ENCODE assay signal across 18 cellular contexts in the genomic region with DNA sequence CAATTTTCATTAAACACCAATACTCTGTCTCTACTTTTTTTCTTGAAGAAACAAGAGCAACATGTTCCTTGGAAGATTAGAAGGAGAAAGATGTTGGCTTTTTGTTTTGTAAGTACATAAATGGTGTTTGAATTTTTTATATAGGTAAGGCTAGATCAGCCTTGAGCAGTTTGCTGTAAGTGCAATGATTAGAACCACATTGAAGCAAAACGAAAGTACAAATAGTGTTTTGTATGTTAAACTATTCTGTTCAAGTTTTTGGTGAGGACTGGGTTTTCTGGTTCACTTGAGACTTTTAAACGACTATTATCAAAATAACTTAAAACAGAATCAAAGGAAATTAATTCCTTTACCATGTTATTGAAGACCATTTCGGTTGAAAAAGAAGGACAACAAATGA.
"Had no signal": no experiment of that assay in that cellular context is flagged by ENCODE, and none has a peak within 500 bp of the region (broad histone marks: within the 10 kb centered on the region; RNA-seq: fewer than 3 reads in every experiment).

No MANE protein-coding gene starts in this region.

- H3K4me3 ChIP-seq: gastrocnemius medialis, left ventricle myocardium inferior, lower lobe of right lung, right atrium auricular region, vagina had no signal

- H3K9me3 ChIP-seq: gastrocnemius medialis, left ventricle myocardium inferior, lower lobe of right lung, right atrium auricular region, vagina had no signal

- H3K9me3 Mint-ChIP-seq: dendritic cell treated with granulocyte-macrophage colony-stimulating factor and Interleukin-4, amounts not matched to agents 40 ng/mL and 50 ng/mL, for 4 days; memory B cell; natural killer cell treated with Interleukin-12 subunit alpha and Interleukin-12 subunit beta and Interleukin-15 and Interleukin-18, amount 100 ng/mL, for 72 hours had no signal

- FAIRE-seq: colon, keratinocyte, small intestine had no signal

- ATAC-seq: gastrocnemius medialis; lower lobe of right lung; natural killer cell treated with Interleukin-12 subunit alpha and Interleukin-12 subunit beta and Interleukin-15 and Interleukin-18, amount 100 ng/mL, for 72 hours had no signal

- H3K4me3 Mint-ChIP-seq: dendritic cell treated with granulocyte-macrophage colony-stimulating factor and Interleukin-4, amounts not matched to agents 40 ng/mL and 50 ng/mL, for 4 days; immature natural killer cell; memory B cell; natural killer cell treated with Interleukin-12 subunit alpha and Interleukin-12 subunit beta and Interleukin-15 and Interleukin-18, amount 100 ng/mL, for 72 hours; type B pancreatic cell had no signal

- H3K27me3 Mint-ChIP-seq: memory B cell had no signal

- H3K27ac ChIP-seq: gastrocnemius medialis, left ventricle myocardium inferior, lower lobe of right lung, right atrium auricular region, vagina had no signal

- H3K27ac Mint-ChIP-seq: dendritic cell treated with granulocyte-macrophage colony-stimulating factor and Interleukin-4, amounts not matched to agents 40 ng/mL and 50 ng/mL, for 4 days; immature natural killer cell; memory B cell; natural killer cell treated with Interleukin-12 subunit alpha and Interleukin-12 subunit beta and Interleukin-15 and Interleukin-18, amount 100 ng/mL, for 72 hours; type B pancreatic cell had no signal

- H3K36me3 Mint-ChIP-seq: immature natural killer cell; memory B cell; natural killer cell treated with Interleukin-12 subunit alpha and Interleukin-12 subunit beta and Interleukin-15 and Interleukin-18, amount 100 ng/mL, for 72 hours had no signal

- H3K27me3 ChIP-seq: gastrocnemius medialis, right atrium auricular region, vagina had no signal

- DNase-seq: cerebellar nuclear complex; gastrocnemius medialis; immature natural killer cell; left ventricle myocardium inferior; lower lobe of right lung; midbrain; posterior cingulate gyrus; small intestine; stimulated activated CD4-positive, alpha-beta T cell treated with anti-CD3 and anti-CD28 coated beads, Interleukin-2, amount 100 ng/mL, for 48 hours; stimulated activated naive CD4-positive, alpha-beta T cell treated with Interleukin-2 at 50 U/mL for 16 hours had no signal

- H3K36me3 ChIP-seq: gastrocnemius medialis, left ventricle myocardium inferior, lower lobe of right lung, right atrium auricular region, vagina had no signal

- H3K4me1 Mint-ChIP-seq: immature natural killer cell, memory B cell had no signal

- H3K4me1 ChIP-seq: lower lobe of right lung, right atrium auricular region had no signal
